Comparison of ENCODE assay signal across 1 cellular context in the genomic region with DNA sequence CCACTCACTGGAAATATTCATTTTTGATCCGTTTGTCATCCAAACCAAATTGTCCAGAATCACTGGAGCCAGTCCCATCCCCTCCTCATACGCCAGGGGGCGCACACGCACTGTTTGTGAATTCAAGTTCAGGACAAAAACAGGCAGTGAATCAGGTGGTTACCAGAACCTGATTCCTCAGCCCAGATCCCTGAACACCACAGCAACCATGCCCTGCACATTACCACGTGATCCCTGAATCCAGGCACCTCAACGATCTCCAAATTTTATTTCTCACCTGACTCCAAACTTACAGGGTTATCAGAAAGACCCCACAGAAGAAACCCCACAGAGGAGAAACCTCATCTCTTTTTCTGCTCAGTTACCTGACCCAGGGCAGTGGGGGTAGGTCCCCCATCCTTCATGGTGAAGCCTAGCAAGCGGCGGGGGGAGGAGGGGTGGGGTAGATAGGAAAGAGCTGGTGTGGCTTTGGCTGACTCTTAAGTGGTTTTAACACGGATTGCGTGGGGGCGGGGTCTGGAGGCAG.
TF ChIP-seq lines count a peak whose summit lies in the region.

No MANE protein-coding gene starts in this region.

TF ChIP-seq in H1, 55 proteins besides CTCF, POLR2A, EP300 and RAD21:
- TF ChIP-seq E2F6 (IDR thresholded peaks at IDR 0.05) (peak; percentile 24; the same call in 1 of the 2 replicates), SIRT6 (IDR thresholded peaks at IDR 0.05; ENCODE audit: low read length) (no peak), CBX8 (IDR thresholded peaks at IDR 0.05; ENCODE audit: borderline replicate concordance, low read depth, low read length) (no peak), SIN3A (conservative IDR thresholded peaks at IDR 0.05 in 1 of 2, IDR thresholded peaks at IDR 0.05 in 1 of 2; ENCODE audit: low read depth in 1 of 2, low read length in 2 of 2) (peak in 1 of 2 experiments; percentile 66; a peak in 2 of 4 replicates), ASH2L (IDR thresholded peaks at IDR 0.05; ENCODE audit: low read length) (peak; percentile 71), MAX (IDR thresholded peaks at IDR 0.05) (peak; percentile 81), SUZ12 (IDR thresholded peaks at IDR 0.05; ENCODE audit: low read length) (no peak), SP4 (IDR thresholded peaks at IDR 0.05; ENCODE audit: low read length) (peak; percentile 69; the same call in 1 of the 2 replicates), POU5F1 (IDR thresholded peaks at IDR 0.05; ENCODE audit: low read depth, low read length) (no peak), HDAC6 (IDR thresholded peaks at IDR 0.05; ENCODE audit: low read depth, low read length) (no peak), MAFK (IDR thresholded peaks at IDR 0.05; ENCODE audit: low read depth, low read length) (no peak)
- TF ChIP-seq, protein P1, sequence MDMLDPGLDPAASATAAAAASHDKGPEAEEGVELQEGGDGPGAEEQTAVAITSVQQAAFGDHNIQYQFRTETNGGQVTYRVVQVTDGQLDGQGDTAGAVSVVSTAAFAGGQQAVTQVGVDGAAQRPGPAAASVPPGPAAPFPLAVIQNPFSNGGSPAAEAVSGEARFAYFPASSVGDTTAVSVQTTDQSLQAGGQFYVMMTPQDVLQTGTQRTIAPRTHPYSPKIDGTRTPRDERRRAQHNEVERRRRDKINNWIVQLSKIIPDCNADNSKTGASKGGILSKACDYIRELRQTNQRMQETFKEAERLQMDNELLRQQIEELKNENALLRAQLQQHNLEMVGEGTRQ (IDR thresholded peaks at IDR 0.05; ENCODE audit: low read length), result peak; percentile 80
